3 cellular contexts compared by ENCODE assay signal in the genomic region with DNA sequence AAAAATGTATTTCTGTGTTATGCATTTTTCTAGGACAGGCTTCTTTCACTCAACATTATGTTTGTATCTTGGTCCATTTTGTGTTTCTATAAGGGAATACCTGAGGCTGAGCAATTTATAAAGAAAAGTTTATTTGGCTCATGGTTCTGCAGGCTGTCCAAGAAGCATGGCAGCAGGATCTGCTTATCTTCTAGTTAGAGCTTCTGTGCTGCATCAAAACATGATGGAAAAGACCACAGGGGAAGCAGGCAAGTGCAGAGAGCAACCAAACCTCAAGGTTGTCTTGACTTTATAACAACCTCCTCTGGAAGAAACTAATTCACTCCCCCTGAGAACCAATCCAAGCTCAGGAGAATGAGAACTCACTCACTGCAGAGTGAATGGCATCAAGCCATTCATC.
"Had no signal": no experiment of that assay in that cellular context is flagged by ENCODE, and none has a peak within 500 bp of the region (broad histone marks: within the 10 kb centered on the region; RNA-seq: fewer than 3 reads in every experiment).

No MANE protein-coding gene starts in this region.

- H3K4me3 ChIP-seq: GM12878 had no signal

- DNase-seq: GDM1, GF-D8 had no signal
